24 cellular contexts compared by ENCODE assay signal in genomic region chr4:123891901-123892300, GRCh38.
"Had no signal": no experiment of that assay in that cellular context is flagged by ENCODE, and none has a peak within 500 bp of the region (broad histone marks: within the 10 kb centered on the region; RNA-seq: fewer than 3 reads in every experiment).

No MANE protein-coding gene starts in this region.

- H3K27me3 ChIP-seq: heart left ventricle, suprapubic skin, tibial artery, upper lobe of right lung had no signal

- H3K9me3 ChIP-seq: heart left ventricle, suprapubic skin, tibial artery, upper lobe of right lung had no signal

- H3K27ac ChIP-seq: epithelial cell of prostate, SK-N-MC, suprapubic skin, tibial artery, upper lobe of right lung had no signal

- ATAC-seq: activated T-cell treated with anti-CD3 and anti-CD28 coated beads, Interleukin-2, amount 50 U/mL, for 4 hours; activated T-helper 17 cell treated with anti-CD3 and anti-CD28 coated beads, Interleukin-2, amount 50 U/mL, for 72 hours; natural killer cell; stimulated activated naive B cell treated with anti-CD40 and anti-IgM and Interleukin-4, amounts not matched to agents 10 μg/mL and 1 μg/mL and 100 μg/mL, for 72 hours; T-helper 17 cell; upper lobe of right lung had no signal

- H3K36me3 ChIP-seq: heart left ventricle, suprapubic skin, tibial artery, upper lobe of right lung had no signal

- DNase-seq: activated CD4-positive, alpha-beta memory T cell treated with anti-CD3 and anti-CD28 coated beads for 36 hours; activated CD4-positive, alpha-beta T cell treated with anti-CD3 and anti-CD28 coated beads, Interleukin-2, amount 10 ng/mL, durations not matched to agents 24 days and 14 days; activated CD4-positive, CD25-positive, alpha-beta regulatory T cell treated with anti-CD3 and anti-CD28 coated beads, Interleukin-2, amount 50 U/mL, for 72 hours; activated CD8-positive, alpha-beta memory T cell treated with anti-CD3 and anti-CD28 coated beads, Interleukin-2, amount 50 U/mL, for 48 hours; activated gamma-delta T cell treated with Interleukin-2 at 50 U/mL for 16 hours; activated naive CD4-positive, alpha-beta T cell treated with anti-CD3 and anti-CD28 coated beads, Interleukin-2, amount 50 U/mL, for 16 hours; activated T-cell treated with anti-CD3 and anti-CD28 coated beads, Interleukin-2, amount 50 U/mL, for 4 hours; amniotic stem cell; central memory CD4-positive, alpha-beta T cell; endodermal cell; heart left ventricle; kidney glomerular epithelial cell; natural killer cell; stimulated activated CD4-positive, alpha-beta T cell treated with anti-CD3 and anti-CD28 coated beads, Interleukin-15, amount 100 ng/mL, for 24 hours; stimulated activated CD4-positive, alpha-beta T cell treated with anti-CD3 and anti-CD28 coated beads, Interleukin-2, amount 100 ng/mL, for 24 hours; stimulated activated naive B cell treated with anti-CD40 and anti-IgM and Interleukin-4, amounts not matched to agents 10 μg/mL and 1 μg/mL and 100 μg/mL, for 72 hours; T-helper 17 cell; T1000; tibial artery; upper lobe of right lung had no signal

- H3K4me3 ChIP-seq: heart left ventricle, SK-N-MC, suprapubic skin, tibial artery, upper lobe of right lung had no signal
